ENCODE assay signal across 8 cellular contexts in genomic region chr18:9474983-9475642, GRCh38. TPM values are rescaled to one million over a fixed set of nuclear protein-coding genes. Genes with fewer than 3 reads are reported as not detected.
DNase-seq lines count a peak whose midpoint lies in the region; ATAC-seq and TF ChIP-seq lines count a peak whose summit lies in the region.

TSS of gene RALBP1 (plus strand) at chr18:9475513. CDS start at chr18:9513046, 37,533 bp downstream.

- POLR2A ChIA-PET in activated naive CD8-positive, alpha-beta T cell treated with anti-CD3 and anti-CD28 coated beads, Interleukin-2, amount 10 ng/mL, durations not matched to agents 7 days and 5 days (lab: Charles Lee) = interaction anchor here (1.4 kb wide), 1 partner anchor 438 kb away, joined by 4 read pairs; the partner anchor contains the start of gene VAPA

- H3K4me1 ChIP-seq in osteoblast (ENCODE audit: insufficient read depth, low read length) = peaks cover 9% of the 10 kb centered on the region
- H3K4me1 ChIP-seq in thoracic aorta (ENCODE audit: control insufficient read depth in 1 of 2, low read depth in 2 of 2) = peaks cover 2 to 14% of the 10 kb centered on the region in 2 donors

- H3F3A ChIP-seq in SU-DHL-6 (ENCODE audit: insufficient read depth) = no peaks in the 10 kb centered on the region

- H3K27me3 Mint-ChIP-seq in activated naive CD8-positive, alpha-beta T cell treated with anti-CD3 and anti-CD28 coated beads, Interleukin-2, amount 10 ng/mL, durations not matched to agents 7 days and 5 days = no peaks in the 10 kb centered on the region
- H3K27me3 Mint-ChIP-seq in glutamatergic neuron (ENCODE audit: unreplicated experiment) = peaks cover 2% of the 10 kb centered on the region

- peak within 1 kb of the TSS; percentile 86 for H3K9ac ChIP-seq in SU-DHL-6 (ENCODE audit: low read length)

- H4K20me1 ChIP-seq in SU-DHL-6 (ENCODE audit: low read depth, low read length) = no peaks in the 10 kb centered on the region
- H4K20me1 ChIP-seq in osteoblast (ENCODE audit: insufficient read depth, low read length) = peaks cover 5% of the 10 kb centered on the region

- H2AFZ ChIP-seq in SU-DHL-6 (ENCODE audit: low read depth, low read length, severe bottlenecking) (peak within 1 kb of the TSS; percentile 99), osteoblast (ENCODE audit: low read length) (peak within 1 kb of the TSS; percentile 99)

- peaks cover 13% of the 10 kb centered on the region for H3K36me3 Mint-ChIP-seq in activated naive CD8-positive, alpha-beta T cell treated with anti-CD3 and anti-CD28 coated beads, Interleukin-2, amount 10 ng/mL, durations not matched to agents 7 days and 5 days
- no peaks in the 10 kb centered on the region for H3K36me3 Mint-ChIP-seq in glutamatergic neuron (ENCODE audit: unreplicated experiment)

- peaks cover 17% of the 10 kb centered on the region for H3K4me1 Mint-ChIP-seq in activated naive CD8-positive, alpha-beta T cell treated with anti-CD3 and anti-CD28 coated beads, Interleukin-2, amount 10 ng/mL, durations not matched to agents 7 days and 5 days
- H3K4me1 Mint-ChIP-seq in glutamatergic neuron (ENCODE audit: low read depth, unreplicated experiment) = peaks cover 9% of the 10 kb centered on the region

- H3K9me3 ChIP-seq in SU-DHL-6 (ENCODE audit: insufficient read depth, low read length) (no peaks in the 10 kb centered on the region), osteoblast (ENCODE audit: low read depth, low read length) (no peaks in the 10 kb centered on the region), thoracic aorta (no peaks in the 10 kb centered on the region)

- peak within 1 kb of the TSS; percentile 100 for H3K4me2 ChIP-seq in SU-DHL-6 (ENCODE audit: low read depth, low read length, poor library complexity, severe bottlenecking)
- H3K4me2 ChIP-seq in osteoblast (ENCODE audit: insufficient read depth, low read length) = peak within 1 kb of the TSS; percentile 88

- H3K4me3 ChIP-seq in SU-DHL-6 (ENCODE audit: insufficient read depth, low read length, poor library complexity, severe bottlenecking) = peak within 1 kb of the TSS; percentile 80
- H3K4me3 ChIP-seq in osteoblast (ENCODE audit: insufficient read depth, low read length) = peak within 1 kb of the TSS; percentile 92
- peak within 1 kb of the TSS; percentile 80 for H3K4me3 ChIP-seq in thoracic aorta

- DNase-seq in NCI-H1105 (lab: John Stamatoyannopoulos, UW) (peak; percentile 94), glutamatergic neuron (peak; percentile 99), osteoblast (ENCODE audit: insufficient read length, low spot score, missing footprints) (peak; percentile 99), thoracic aorta (ENCODE audit: low spot score) (peak; percentile 98)
- DNase-seq in activated naive CD8-positive, alpha-beta T cell treated with anti-CD3 and anti-CD28 coated beads, Interleukin-2, amount 10 ng/mL, durations not matched to agents 7 days and 5 days = peak; percentile 96

- H3K36me3 ChIP-seq in SU-DHL-6 (ENCODE audit: low read length) (no peaks in the 10 kb centered on the region), osteoblast (ENCODE audit: insufficient read depth, low read length) (no peaks in the 10 kb centered on the region), thoracic aorta (no peaks in the 10 kb centered on the region)

- peak; percentile 92 for TF ChIP-seq POLR2A in GM10847 (IDR thresholded peaks at IDR 0.05; ENCODE audit: extremely low read depth, insufficient read length)

- H3K4me3 Mint-ChIP-seq in activated naive CD8-positive, alpha-beta T cell treated with anti-CD3 and anti-CD28 coated beads, Interleukin-2, amount 10 ng/mL, durations not matched to agents 7 days and 5 days = peak within 1 kb of the TSS; percentile 95
- peak within 1 kb of the TSS; percentile 92 for H3K4me3 Mint-ChIP-seq in glutamatergic neuron (ENCODE audit: unreplicated experiment)

- ATAC-seq in HG02642 (IDR thresholded peaks at IDR 0.05; ENCODE audit: poor library complexity, unreplicated experiment) (peak; percentile 94), thoracic aorta (ENCODE audit: insufficient number of reproducible peaks, low FRiP score, low read depth) (peak; percentile 98)
- ATAC-seq in activated naive CD8-positive, alpha-beta T cell treated with anti-CD3 and anti-CD28 coated beads, Interleukin-2, amount 10 ng/mL, durations not matched to agents 7 days and 5 days (ENCODE audit: low read depth) = peak; percentile 96

- no peaks in the 10 kb centered on the region for H3K9me2 ChIP-seq in SU-DHL-6 (replicated peaks; ENCODE audit: insufficient read depth, low read length)

- H3K27ac ChIP-seq in SU-DHL-6 (ENCODE audit: low read depth, low read length) (peak within 1 kb of the TSS; percentile 63), osteoblast (ENCODE audit: low read depth, low read length) (peak within 1 kb of the TSS; percentile 85), thoracic aorta (peak within 1 kb of the TSS; percentile 73 to 83)

- H3K27me3 ChIP-seq in SU-DHL-6 (ENCODE audit: low read length) = no peaks in the 10 kb centered on the region
- no peaks in the 10 kb centered on the region for H3K27me3 ChIP-seq in osteoblast (ENCODE audit: insufficient read depth, low read length)
- H3K27me3 ChIP-seq in thoracic aorta (replicated peaks; ENCODE audit: insufficient read depth) = no peaks in the 10 kb centered on the region

- H3K9me3 Mint-ChIP-seq in activated naive CD8-positive, alpha-beta T cell treated with anti-CD3 and anti-CD28 coated beads, Interleukin-2, amount 10 ng/mL, durations not matched to agents 7 days and 5 days = no peaks in the 10 kb centered on the region
- peaks cover 11% of the 10 kb centered on the region for H3K9me3 Mint-ChIP-seq in glutamatergic neuron (ENCODE audit: unreplicated experiment)

- TF ChIP-seq CTCF in SU-DHL-6 (IDR thresholded peaks at IDR 0.05; ENCODE audit: insufficient read depth, low read length, poor library complexity, severe bottlenecking) = no peak
- no peak for TF ChIP-seq CTCF in glutamatergic neuron (IDR thresholded peaks at IDR 0.05; ENCODE audit: partially characterized antibody, unreplicated experiment)
- no peak for TF ChIP-seq CTCF in osteoblast (IDR thresholded peaks at IDR 0.05; ENCODE audit: extremely low read depth, low read depth, low read length)
- no peak for TF ChIP-seq CTCF in thoracic aorta (IDR thresholded peaks at IDR 0.05)

- H3K79me2 ChIP-seq in SU-DHL-6 (ENCODE audit: insufficient read depth, low read length) = peaks cover 46% of the 10 kb centered on the region
- H3K79me2 ChIP-seq in osteoblast (ENCODE audit: insufficient read depth, low read length) = peaks cover 47% of the 10 kb centered on the region

- H3K27ac Mint-ChIP-seq in activated naive CD8-positive, alpha-beta T cell treated with anti-CD3 and anti-CD28 coated beads, Interleukin-2, amount 10 ng/mL, durations not matched to agents 7 days and 5 days = peak within 1 kb of the TSS; percentile 95
- H3K27ac Mint-ChIP-seq in glutamatergic neuron (ENCODE audit: unreplicated experiment) = peak within 1 kb of the TSS; percentile 71

RNA-seq across cellular contexts. Expression of gene RALBP1, which starts in this region (rescaled TPM):
- 10 to 100 TPM; 58.9 to 60.0 TPM for total RNA-seq in activated naive CD8-positive, alpha-beta T cell treated with anti-CD3 and anti-CD28 coated beads, Interleukin-2, amount 10 ng/mL, durations not matched to agents 7 days and 5 days
- total RNA-seq in glutamatergic neuron (ENCODE audit: unreplicated experiment) = 38.1 TPM
- total RNA-seq in osteoblast = 78.7 and 90.8 TPM in 2 replicates
- 10 to 100 TPM; 47.1 to 54.2 TPM for total RNA-seq in thoracic aorta

Comparison
In these comparisons a context has a peak if more than half of its experiments do, and no peak if none do; other contexts are left out.
1. Peak in every context shown above with its lines: DNase-seq, ATAC-seq, H3K4me3 ChIP-seq and H3K27ac ChIP-seq.